8 cellular contexts compared by ENCODE assay signal in genomic region chr17:29929006-29929543, GRCh38. TPM values are rescaled to one million over a fixed set of nuclear protein-coding genes. Genes with fewer than 3 reads are reported as not detected.
DNase-seq lines count a peak whose midpoint lies in the region; ATAC-seq and TF ChIP-seq lines count a peak whose summit lies in the region.

No MANE protein-coding gene starts in this region.

- no peak for TF ChIP-seq CTCF in mesothelial cell of epicardium (IDR thresholded peaks at IDR 0.05; ENCODE audit: unreplicated experiment)

- no peaks in the 10 kb centered on the region for H3K9me3 Mint-ChIP-seq in mesothelial cell of epicardium
- no peaks in the 10 kb centered on the region for H3K9me3 Mint-ChIP-seq in stimulated activated memory B cell treated with anti-CD40 and anti-IgM and Interleukin-4, amounts not matched to agents 10 μg/mL and 1 μg/mL and 100 μg/mL, for 72 hours

- no peaks in the 10 kb centered on the region for H3K9me3 ChIP-seq in SJCRH30 (replicated peaks)
- H3K9me3 ChIP-seq in effector memory CD4-positive, alpha-beta T cell (ENCODE audit: control insufficient read depth, low read length): no peaks in the 10 kb centered on the region

- no peak for ATAC-seq in stimulated activated memory B cell treated with anti-CD40 and anti-IgM and Interleukin-4, amounts not matched to agents 10 μg/mL and 1 μg/mL and 100 μg/mL, for 72 hours
- ATAC-seq in HG03442 (IDR thresholded peaks at IDR 0.05; ENCODE audit: unreplicated experiment): no peak

- H3K36me3 ChIP-seq in SJCRH30: peaks cover 4% of the 10 kb centered on the region
- H3K36me3 ChIP-seq in effector memory CD4-positive, alpha-beta T cell (ENCODE audit: control insufficient read depth, insufficient read depth, low read length): peaks cover 3% of the 10 kb centered on the region

- H3K27ac ChIP-seq in SJCRH30: peak overlapping the region; percentile 79
- peak overlapping the region; percentile 94 for H3K27ac ChIP-seq in effector memory CD4-positive, alpha-beta T cell (ENCODE audit: insufficient read depth, low read length, poor library complexity, severe bottlenecking)

- H3K27ac Mint-ChIP-seq in mesothelial cell of epicardium: peak overlapping the region; percentile 92
- H3K27ac Mint-ChIP-seq in stimulated activated memory B cell treated with anti-CD40 and anti-IgM and Interleukin-4, amounts not matched to agents 10 μg/mL and 1 μg/mL and 100 μg/mL, for 72 hours: no peak overlapping the region

- H3K27me3 Mint-ChIP-seq in mesothelial cell of epicardium (ENCODE audit: low read depth): no peaks in the 10 kb centered on the region
- no peaks in the 10 kb centered on the region for H3K27me3 Mint-ChIP-seq in stimulated activated memory B cell treated with anti-CD40 and anti-IgM and Interleukin-4, amounts not matched to agents 10 μg/mL and 1 μg/mL and 100 μg/mL, for 72 hours

- H3K4me3 Mint-ChIP-seq in mesothelial cell of epicardium: no peak overlapping the region
- H3K4me3 Mint-ChIP-seq in stimulated activated memory B cell treated with anti-CD40 and anti-IgM and Interleukin-4, amounts not matched to agents 10 μg/mL and 1 μg/mL and 100 μg/mL, for 72 hours: no peak overlapping the region

- H3K4me1 Mint-ChIP-seq in mesothelial cell of epicardium: peaks cover 15% of the 10 kb centered on the region
- H3K4me1 Mint-ChIP-seq in stimulated activated memory B cell treated with anti-CD40 and anti-IgM and Interleukin-4, amounts not matched to agents 10 μg/mL and 1 μg/mL and 100 μg/mL, for 72 hours: peaks cover 37% of the 10 kb centered on the region

- H3K4me1 ChIP-seq in SJCRH30: peaks cover 11% of the 10 kb centered on the region
- H3K4me1 ChIP-seq in effector memory CD4-positive, alpha-beta T cell (ENCODE audit: control insufficient read depth, insufficient read depth, low read length, poor library complexity, severe bottlenecking): peaks cover 5% of the 10 kb centered on the region

- peak overlapping the region; percentile 74 for H3K4me3 ChIP-seq in SJCRH30
- H3K4me3 ChIP-seq in effector memory CD4-positive, alpha-beta T cell (ENCODE audit: insufficient read depth, low read depth, low read length, poor library complexity, severe bottlenecking): peak overlapping the region; percentile 99

- H3K27me3 ChIP-seq in SJCRH30: no peaks in the 10 kb centered on the region
- H3K27me3 ChIP-seq in effector memory CD4-positive, alpha-beta T cell (replicated peaks; ENCODE audit: control insufficient read depth, insufficient read depth, low read length, poor library complexity, severe bottlenecking): no peaks in the 10 kb centered on the region

- DNase-seq in DMS 273 (lab: John Stamatoyannopoulos, UW; ENCODE audit: unreplicated experiment): peak; percentile 81
- DNase-seq in HT1080 (ENCODE audit: low read depth): peak; percentile 51
- peak; percentile 60 to 75 for DNase-seq in SJCRH30
- DNase-seq in effector memory CD4-positive, alpha-beta T cell: no peak
- no peak for DNase-seq in mesothelial cell of epicardium (ENCODE audit: low spot score in 2 of 2, unreplicated experiment in 2 of 2)
- DNase-seq in NCI-H128 (lab: John Stamatoyannopoulos, UW; ENCODE audit: unreplicated experiment): no peak

- H3K36me3 Mint-ChIP-seq in mesothelial cell of epicardium: no peaks in the 10 kb centered on the region
- H3K36me3 Mint-ChIP-seq in stimulated activated memory B cell treated with anti-CD40 and anti-IgM and Interleukin-4, amounts not matched to agents 10 μg/mL and 1 μg/mL and 100 μg/mL, for 72 hours: peaks cover 7% of the 10 kb centered on the region

RNA-seq across cellular contexts. Expression of gene SSH2, which starts 1.0 kb away (rescaled TPM):
- 10.2 and 15.8 TPM in 2 replicates for total RNA-seq in HT1080 (2014; rRNA removed; shearing (Covaris generic))
- 8.9 and 10.3 TPM in 2 replicates for polyA plus RNA-seq in HT1080 (2015; cell fraction: cytosol; rRNA removed)
- polyA plus RNA-seq in HT1080 (2015; cell fraction: nucleus; rRNA removed): 10.7 and 12.5 TPM in 2 replicates
- 29.9 and 34.8 TPM in 2 replicates for total RNA-seq in SJCRH30 (2014; rRNA removed; shearing (Covaris generic))
- 18.3 to 23.7 TPM (median 19.3 TPM) in 3 replicates for total RNA-seq in mesothelial cell of epicardium

RNA-seq across cellular contexts. Expression of gene EFCAB5, which starts 12.4 kb away (rescaled TPM):
- total RNA-seq in HT1080 (2014; rRNA removed; shearing (Covaris generic)): 0.33 and 0.77 TPM in 2 replicates
- polyA plus RNA-seq in HT1080 (2015; cell fraction: cytosol; rRNA removed): 0.03 TPM in 1 of 2 replicates, not detected in the other
- 0.07 TPM in 1 of 2 replicates, not detected in the other for polyA plus RNA-seq in HT1080 (2015; cell fraction: nucleus; rRNA removed)
- total RNA-seq in SJCRH30 (2014; rRNA removed; shearing (Covaris generic)): 0.15 TPM in 1 of 2 replicates, not detected in the other
- 0.52 to 0.80 TPM (median 0.58 TPM) in 3 replicates for total RNA-seq in mesothelial cell of epicardium

Comparison
In these comparisons a context has a peak if more than half of its experiments do, and no peak if none do; other contexts are left out.
1. DNase-seq: peak in DMS 273 (single experiment), HT1080 (single experiment) and SJCRH30 (2 of 2); none in effector memory CD4-positive, alpha-beta T cell (0 of 3), mesothelial cell of epicardium (0 of 2) and NCI-H128 (single experiment).